ENCODE assay signal across 1 cellular context in genomic region chr9:87725900-87726709, GRCh38.
TF ChIP-seq lines count a peak whose summit lies in the region.

CTSL (plus strand) TSS chr9:87726119; CDS start chr9:87727604, 1,485 bp downstream.

TF ChIP-seq in A549, 52 proteins besides CTCF, POLR2A, EP300 and RAD21 (continued from another document):
- no peak for TF ChIP-seq RNF2 (IDR thresholded peaks at IDR 0.05; ENCODE audit: borderline replicate concordance, low read depth)
- no peak for TF ChIP-seq EHF (CRISPR knock-in tag; IDR thresholded peaks at IDR 0.05)
- no peak for TF ChIP-seq NFE2L2 (conservative IDR thresholded peaks at IDR 0.05; ENCODE audit: low read length)
- TF ChIP-seq USF2 (IDR thresholded peaks at IDR 0.05), result peak; percentile 21
- TF ChIP-seq ELK1 (IDR thresholded peaks at IDR 0.05; ENCODE audit: low read depth, low read length), result no peak
- no peak for TF ChIP-seq KDM5A (IDR thresholded peaks at IDR 0.05)
- peak; percentile 93 for TF ChIP-seq BCL3 (IDR thresholded peaks at IDR 0.05)
- no peak for TF ChIP-seq ZSCAN20 (CRISPR knock-in tag; IDR thresholded peaks at IDR 0.05)
- no peak for TF ChIP-seq CBX2 (IDR thresholded peaks at IDR 0.05; ENCODE audit: borderline replicate concordance, low read depth)
- no peak for TF ChIP-seq MAZ (IDR thresholded peaks at IDR 0.05; ENCODE audit: borderline replicate concordance, low read depth, low read length)
- TF ChIP-seq REST (IDR thresholded peaks at IDR 0.05), result no peak
- 0 out of 2 replicates have a peak, but pooled peaks have one; percentile 61 for TF ChIP-seq ESRRA (IDR thresholded peaks at IDR 0.05; ENCODE audit: borderline replicate concordance, low read length)
- TF ChIP-seq CHD4 (IDR thresholded peaks at IDR 0.05; ENCODE audit: borderline replicate concordance), result no peak
- no peak for TF ChIP-seq CEBPB (IDR thresholded peaks at IDR 0.05)
- peak; percentile 78 for TF ChIP-seq MAX (IDR thresholded peaks at IDR 0.05)
- TF ChIP-seq TP53 (CRISPR knock-in tag; IDR thresholded peaks at IDR 0.05), result 0 out of 2 replicates have a peak, but pooled peaks have one; percentile 81
- TF ChIP-seq KDM1A (IDR thresholded peaks at IDR 0.05; ENCODE audit: low read depth), result no peak
- peak; percentile 50; the same call in 1 of the 2 replicates for TF ChIP-seq ATOH8 (CRISPR knock-in tag; IDR thresholded peaks at IDR 0.05; ENCODE audit: low read depth)
- TF ChIP-seq JUNB (IDR thresholded peaks at IDR 0.05), result no peak
- TF ChIP-seq MYC (IDR thresholded peaks at IDR 0.05; ENCODE audit: borderline replicate concordance, low read length), result no peak
- TF ChIP-seq ZC3H11A (IDR thresholded peaks at IDR 0.05), result no peak
- no peak for TF ChIP-seq RCOR1 (IDR thresholded peaks at IDR 0.05; ENCODE audit: low read depth, low read length)
- no peak for TF ChIP-seq SREBF2 (IDR thresholded peaks at IDR 0.05)
- 0 out of 2 replicates have a peak, but pooled peaks have one; percentile 38 for TF ChIP-seq FOXS1 (CRISPR knock-in tag; IDR thresholded peaks at IDR 0.05)
- TF ChIP-seq CHD2 (IDR thresholded peaks at IDR 0.05; ENCODE audit: low read length, partially characterized antibody), result no peak
- peak; percentile 46; the same call in 2 of the 3 replicates for TF ChIP-seq SMC3 (IDR thresholded peaks at IDR 0.05)
- TF ChIP-seq PHF8 (IDR thresholded peaks at IDR 0.05; ENCODE audit: borderline replicate concordance, low read depth), result peak; percentile 68; the same call in 1 of the 2 replicates
- no peak for TF ChIP-seq BHLHE40 (IDR thresholded peaks at IDR 0.05; ENCODE audit: low read depth, low read length)
- TF ChIP-seq HES2 (IDR thresholded peaks at IDR 0.05), result no peak
- TF ChIP-seq EHMT2 (IDR thresholded peaks at IDR 0.05; ENCODE audit: low read depth), result no peak
- no peak for TF ChIP-seq POLR2AphosphoS2 (conservative IDR thresholded peaks at IDR 0.05; ENCODE audit: low read length)
- no peak for TF ChIP-seq HOXB13 (CRISPR knock-in tag; IDR thresholded peaks at IDR 0.05; ENCODE audit: low read depth)
- no peak; the same call in 1 of the 2 replicates for TF ChIP-seq HMGXB4 (CRISPR knock-in tag; IDR thresholded peaks at IDR 0.05; ENCODE audit: borderline replicate concordance)
- TF ChIP-seq CBX8 (IDR thresholded peaks at IDR 0.05), result no peak
- no peak for TF ChIP-seq GATA3 (IDR thresholded peaks at IDR 0.05; ENCODE audit: borderline replicate concordance)
- TF ChIP-seq HEYL (CRISPR knock-in tag; IDR thresholded peaks at IDR 0.05), result no peak
- TF ChIP-seq NR3C1 (IDR thresholded peaks at IDR 0.05), result no peak
- TF ChIP-seq JUN (IDR thresholded peaks at IDR 0.05), result peak; percentile 93
- TF ChIP-seq FOSL2 (IDR thresholded peaks at IDR 0.05), result no peak
- peak; percentile 24 for TF ChIP-seq FOSL2 (CRISPR knock-in tag; IDR thresholded peaks at IDR 0.05)
- no peak for TF ChIP-seq FOSB (CRISPR knock-in tag; IDR thresholded peaks at IDR 0.05)
TF ChIP-seq in A549: peak in this region for 14.
